ENCODE assay signal across 9 cellular contexts in genomic region chr10:33010132-33011037, GRCh38. TPM values are rescaled to one million over a fixed set of nuclear protein-coding genes. Genes with fewer than 3 reads are reported as not detected.
A peak's percentile ranks its signal among the peaks of the same experiment; 100 is the strongest.
DNase-seq lines count a peak whose midpoint lies in the region; ATAC-seq, FAIRE-seq and TF ChIP-seq lines count a peak whose summit lies in the region.
"Had no signal": no experiment of that assay in that cellular context is flagged by ENCODE, and none has a peak within 500 bp of the region (broad histone marks: within the 10 kb centered on the region; RNA-seq: fewer than 3 reads in every experiment).

No MANE protein-coding gene starts in this region.

- TF ChIP-seq CTCF in osteocyte (IDR thresholded peaks at IDR 0.05): peak; percentile 60

- peaks cover 31% of the 10 kb centered on the region for H3K4me1 Mint-ChIP-seq in activated naive CD4-positive, alpha-beta T cell treated with anti-CD3 and anti-CD28 coated beads for 36 hours (ENCODE audit: low read depth)
- H3K4me1 Mint-ChIP-seq in effector memory CD8-positive, alpha-beta T cell (ENCODE audit: low read depth in 2 of 2): peaks cover 32% of the 10 kb centered on the region in 2 donors
- H3K4me1 Mint-ChIP-seq in osteocyte (ENCODE audit: unreplicated experiment): peaks cover 26% of the 10 kb centered on the region

- H3K36me3 Mint-ChIP-seq in activated naive CD4-positive, alpha-beta T cell treated with anti-CD3 and anti-CD28 coated beads for 36 hours (ENCODE audit: low read depth): no peaks in the 10 kb centered on the region
- H3K36me3 Mint-ChIP-seq in effector memory CD8-positive, alpha-beta T cell (ENCODE audit: insufficient read depth): peaks cover 17% of the 10 kb centered on the region
- no peaks in the 10 kb centered on the region for H3K36me3 Mint-ChIP-seq in osteocyte (ENCODE audit: unreplicated experiment)
- H3K36me3 Mint-ChIP-seq: brain had no signal

- no peak overlapping the region for H3K4me3 Mint-ChIP-seq in activated naive CD4-positive, alpha-beta T cell treated with anti-CD3 and anti-CD28 coated beads for 36 hours
- peak overlapping the region; percentile 48 to 78 for H3K4me3 Mint-ChIP-seq in effector memory CD8-positive, alpha-beta T cell
- no peak overlapping the region for H3K4me3 Mint-ChIP-seq in osteocyte (ENCODE audit: unreplicated experiment)
- H3K4me3 Mint-ChIP-seq: brain had no signal

- CTCF ChIA-PET in activated naive CD4-positive, alpha-beta T cell treated with anti-CD3 and anti-CD28 coated beads for 36 hours (lab: Charles Lee): interaction anchor here (0.5 to 2.2 kb wide), 11 partner anchors 9 to 865 kb away, joined by 3 to 18 read pairs (median 4); no protein-coding TSS in a partner anchor

- ATAC-seq in effector memory CD8-positive, alpha-beta T cell (replicated peaks): peak; percentile 77
- ATAC-seq in GM18520 (IDR thresholded peaks at IDR 0.05; ENCODE audit: unreplicated experiment): no peak

- no peak overlapping the region for H3K27ac Mint-ChIP-seq in activated naive CD4-positive, alpha-beta T cell treated with anti-CD3 and anti-CD28 coated beads for 36 hours
- H3K27ac Mint-ChIP-seq in effector memory CD8-positive, alpha-beta T cell: peak overlapping the region; percentile 78 to 79
- H3K27ac Mint-ChIP-seq in osteocyte (ENCODE audit: unreplicated experiment): peak overlapping the region; percentile 37

- peak; percentile 37 for DNase-seq in activated naive CD4-positive, alpha-beta T cell treated with Interleukin-2 at 50 U/mL for 16 hours
- no peak for DNase-seq in activated naive CD4-positive, alpha-beta T cell treated with anti-CD3 and anti-CD28 coated beads for 36 hours
- peak; percentile 96 for DNase-seq in RCC 7860 (ENCODE audit: low spot score)
- DNase-seq in effector memory CD8-positive, alpha-beta T cell: peak; percentile 9 to 31 (median 13)
- no peak for DNase-seq in osteocyte (ENCODE audit: extremely low spot score, unreplicated experiment)
- no peak for DNase-seq in GM19238 (ENCODE audit: insufficient read length, low spot score)
- no peak for DNase-seq in NCI-H2029 treated with DMSO at 0.1 percent for 48 hours (lab: John Stamatoyannopoulos, UW)

- peaks cover 9% of the 10 kb centered on the region for H3K27me3 Mint-ChIP-seq in activated naive CD4-positive, alpha-beta T cell treated with anti-CD3 and anti-CD28 coated beads for 36 hours (ENCODE audit: low read depth)
- H3K27me3 Mint-ChIP-seq in effector memory CD8-positive, alpha-beta T cell: no peaks in the 10 kb centered on the region
- H3K27me3 Mint-ChIP-seq in osteocyte (ENCODE audit: unreplicated experiment): no peaks in the 10 kb centered on the region

- FAIRE-seq in RCC 7860 (lab: Jason Lieb, UNC): peak; percentile 93

- intact Hi-C loops in activated naive CD4-positive, alpha-beta T cell treated with anti-CD3 and anti-CD28 coated beads for 36 hours (cut with micrococcal nuclease): no loop called here

- no peaks in the 10 kb centered on the region for H3K9me3 Mint-ChIP-seq in activated naive CD4-positive, alpha-beta T cell treated with anti-CD3 and anti-CD28 coated beads for 36 hours
- H3K9me3 Mint-ChIP-seq in effector memory CD8-positive, alpha-beta T cell: no peaks in the 10 kb centered on the region
- H3K9me3 Mint-ChIP-seq in osteocyte (ENCODE audit: unreplicated experiment): no peaks in the 10 kb centered on the region
- H3K9me3 Mint-ChIP-seq: brain had no signal

RNA-seq across cellular contexts. Expression of gene ITGB1, which starts 52.4 kb away (rescaled TPM):
- total RNA-seq in activated naive CD4-positive, alpha-beta T cell treated with anti-CD3 and anti-CD28 coated beads for 36 hours: 10 to 100 TPM; 30.3 to 34.5 TPM
- total RNA-seq in osteocyte: 943 and 946 TPM in 2 replicates

Comparison
In these comparisons a context has a peak if more than half of its experiments do, and no peak if none do; other contexts are left out.
1. DNase-seq: peak in activated naive CD4-positive, alpha-beta T cell treated with Interleukin-2 at 50 U/mL for 16 hours (single experiment), RCC 7860 (single experiment) and effector memory CD8-positive, alpha-beta T cell (3 of 3); none in activated naive CD4-positive, alpha-beta T cell treated with anti-CD3 and anti-CD28 coated beads for 36 hours (single experiment), osteocyte (single experiment), GM19238 (single experiment) and NCI-H2029 treated with DMSO at 0.1 percent for 48 hours (single experiment).
2. H3K4me3 Mint-ChIP-seq: peak in effector memory CD8-positive, alpha-beta T cell (2 of 2); none in activated naive CD4-positive, alpha-beta T cell treated with anti-CD3 and anti-CD28 coated beads for 36 hours (single experiment) and osteocyte (single experiment).
3. RNA of gene ITGB1, which starts 52.4 kb away (total RNA-seq): 943 to 946 TPM in osteocyte; 30.3 to 34.5 TPM in activated naive CD4-positive, alpha-beta T cell treated with anti-CD3 and anti-CD28 coated beads for 36 hours; every median in the first group is over 10 times any median in the second.